8 cellular contexts compared by ENCODE assay signal in the genomic region with DNA sequence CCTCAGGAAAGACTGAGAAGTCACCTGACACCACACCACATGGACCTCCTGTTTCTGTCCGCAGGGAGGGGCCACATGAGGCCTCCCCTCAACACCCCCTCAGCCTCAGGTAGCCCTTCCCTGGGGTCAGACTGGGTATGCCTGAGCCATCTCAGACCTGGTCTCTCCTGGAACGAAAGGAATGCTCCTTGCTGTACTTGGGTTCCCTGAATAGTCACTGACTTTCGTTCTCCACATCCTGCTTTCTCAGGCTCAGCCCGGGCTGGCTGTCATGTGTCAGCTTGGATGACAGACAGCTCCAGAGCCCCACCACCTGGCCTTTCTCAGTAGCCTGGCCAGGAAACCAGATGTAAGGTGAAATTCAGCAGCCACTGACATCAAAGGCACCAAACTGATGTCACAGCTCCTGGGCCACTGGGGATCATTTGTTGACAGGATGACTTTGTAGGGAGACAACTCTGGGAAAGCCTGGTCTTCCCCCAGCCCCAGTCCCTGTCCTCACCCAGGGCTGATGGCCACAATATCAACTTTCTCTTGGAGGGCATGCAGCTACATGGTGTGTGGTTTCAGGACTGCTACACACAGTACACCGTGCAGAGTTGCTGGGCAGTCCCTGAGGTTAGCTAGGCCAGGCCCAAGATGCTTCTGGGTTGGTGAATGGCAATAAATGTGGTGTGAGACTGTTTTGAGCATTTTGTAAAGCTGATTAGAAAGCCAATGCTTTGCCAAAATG.
DNase-seq lines count a peak whose midpoint lies in the region; ATAC-seq, FAIRE-seq and TF ChIP-seq lines count a peak whose summit lies in the region.

No MANE protein-coding gene starts in this region.

- H3K36me3 ChIP-seq in right atrium auricular region (no peaks in the 10 kb centered on the region), K562 (ENCODE audit: control insufficient read depth, insufficient read depth, low read length) (no peaks in the 10 kb centered on the region), prostate gland (no peaks in the 10 kb centered on the region), smooth muscle cell (ENCODE audit: low read depth) (no peaks in the 10 kb centered on the region)

- H3K4me2 ChIP-seq in K562 (ENCODE audit: insufficient read depth, low read length): peak overlapping the region; percentile 44; the same call in 1 of the 2 replicates
- no peak overlapping the region for H3K4me2 ChIP-seq in smooth muscle cell

- no peaks in the 10 kb centered on the region for H3F3A ChIP-seq in smooth muscle cell (ENCODE audit: low read depth)

- no peak for TF ChIP-seq POLR2A in K562 (conservative IDR thresholded peaks at IDR 0.05)
- no peak for TF ChIP-seq POLR2A in prostate gland (IDR thresholded peaks at IDR 0.05)

- no peaks in the 10 kb centered on the region for H3K9me3 ChIP-seq in right atrium auricular region
- no peaks in the 10 kb centered on the region for H3K9me3 ChIP-seq in K562 (replicated peaks; ENCODE audit: control insufficient read depth, insufficient read depth, low read depth, low read length)
- no peaks in the 10 kb centered on the region for H3K9me3 ChIP-seq in prostate gland
- no peaks in the 10 kb centered on the region for H3K9me3 ChIP-seq in smooth muscle cell (replicated peaks; ENCODE audit: low read depth)

- in situ Hi-C loops in K562 (cut with MboI): no loop called here

- 15% methylated on average over 5 of the region's 5 CpGs for WGBS in K562 (ENCODE audit: insufficient coverage, low coverage, missing lambda C conversion rate)
- WGBS in prostate gland: 55% methylated on average over 5 of the region's 5 CpGs
- WGBS in smooth muscle cell (ENCODE audit: low lambda C conversion rate): 40% methylated on average over 5 of the region's 5 CpGs

- DNase-seq in Right ventricle myocardium inferior (ENCODE audit: missing footprints): no peak
- no peak for DNase-seq in right atrium auricular region (ENCODE audit: low spot score)
- DNase-seq in K562 (ENCODE audit: extremely low read depth in 1 of 4, low spot score in 3 of 4): peak; percentile 36 to 80 (median 60)
- DNase-seq in nucleus accumbens (lab: John Stamatoyannopoulos, UW): peak in 29 of 56 donors; percentile 4 to 46 (median 18)
- DNase-seq in prostate gland (ENCODE audit: low spot score): no peak
- DNase-seq in smooth muscle cell (lab: John Stamatoyannopoulos, UW; ENCODE audit: unreplicated experiment): no peak

- H3K4me1 ChIP-seq in right atrium auricular region (no peaks in the 10 kb centered on the region), K562 (replicated peaks in 1 of 2; ENCODE audit: control insufficient read depth in 2 of 2, insufficient read depth in 2 of 2, low read length in 2 of 2) (peaks cover 0 to 17% of the 10 kb centered on the region in 2 experiments; a peak in 3 of 5 replicates), prostate gland (replicated peaks) (no peaks in the 10 kb centered on the region), smooth muscle cell (ENCODE audit: low read depth) (no peaks in the 10 kb centered on the region)

- no peaks in the 10 kb centered on the region for H3K27me3 ChIP-seq in right atrium auricular region
- no peaks in the 10 kb centered on the region for H3K27me3 ChIP-seq in K562 (ENCODE audit: control insufficient read depth in 2 of 2, insufficient read depth in 2 of 2, low read length in 2 of 2)
- H3K27me3 ChIP-seq in prostate gland (replicated peaks; ENCODE audit: insufficient read depth): no peaks in the 10 kb centered on the region
- H3K27me3 ChIP-seq in smooth muscle cell (ENCODE audit: low read depth): peaks cover 6% of the 10 kb centered on the region

- TF ChIP-seq RAD21 in Ishikawa (IDR thresholded peaks at IDR 0.05; ENCODE audit: low read depth): peak; percentile 38; the same call in 1 of the 2 replicates
- peak; percentile 85 to 86 for TF ChIP-seq RAD21 in K562 (CRISPR knock-in tag; conservative IDR thresholded peaks at IDR 0.05 in 1 of 2, IDR thresholded peaks at IDR 0.05 in 1 of 2)

- FAIRE-seq in K562 (lab: Jason Lieb, UNC): peak; percentile 81

- H4K20me1 ChIP-seq in K562 (replicated peaks; ENCODE audit: control insufficient read depth, insufficient read depth, low read length): no peaks in the 10 kb centered on the region
- no peaks in the 10 kb centered on the region for H4K20me1 ChIP-seq in smooth muscle cell (ENCODE audit: low read depth)

- intact Hi-C loops in Right ventricle myocardium inferior (cut with DNase I) (no loop called here), K562 (cut with micrococcal nuclease) (loop anchor here (2.0 to 5.0 kb wide), 2 partner anchors 92 to 125 kb away; no protein-coding TSS in a partner anchor), prostate gland (cut with DNase I) (no loop called here)

- no peak for TF ChIP-seq EP300 in Ishikawa (IDR thresholded peaks at IDR 0.05; ENCODE audit: borderline replicate concordance)
- no peak for TF ChIP-seq EP300 in K562 (IDR thresholded peaks at IDR 0.05; ENCODE audit: low read length)

- H3K27ac ChIP-seq in right atrium auricular region (no peak overlapping the region), K562 (ENCODE audit: extremely low read depth, low read depth, low read length) (no peak overlapping the region; the same call in 2 of the 3 replicates), prostate gland (no peak overlapping the region), smooth muscle cell (ENCODE audit: low read depth) (no peak overlapping the region)

- no peaks in the 10 kb centered on the region for H3K9me1 ChIP-seq in K562 (ENCODE audit: control insufficient read depth, insufficient read depth, low read length)

- BruUV-seq in K562 (replicated peaks; lab: Mats Ljungman, UMichigan): no TSS peak

- POLR2A ChIA-PET in K562 (lab: Yijun Ruan, JAX): interaction anchor here (0.8 kb wide), 1 partner anchor 101 kb away, joined by 4 read pairs; no protein-coding TSS in a partner anchor

- H3K9ac ChIP-seq in K562 (ENCODE audit: insufficient read depth in 1 of 2, low read depth in 2 of 2, low read length in 2 of 2) (peak overlapping the region; percentile 11 to 54; a peak in 2 of 4 replicates), smooth muscle cell (ENCODE audit: low read depth) (no peak overlapping the region)

- no peak overlapping the region for H3K4me3 ChIP-seq in right atrium auricular region
- no peak overlapping the region for H3K4me3 ChIP-seq in K562
- H3K4me3 ChIP-seq in prostate gland: no peak overlapping the region
- H3K4me3 ChIP-seq in smooth muscle cell: no peak overlapping the region

- no peaks in the 10 kb centered on the region for H3K79me2 ChIP-seq in K562 (ENCODE audit: control insufficient read depth, insufficient read depth, low read length)
- H3K79me2 ChIP-seq in smooth muscle cell (ENCODE audit: low read depth): no peaks in the 10 kb centered on the region

- ATAC-seq in Right ventricle myocardium inferior: peak; percentile 23
- ATAC-seq in K562: peak; percentile 96
- ATAC-seq in GM18520 (IDR thresholded peaks at IDR 0.05; ENCODE audit: unreplicated experiment): no peak

- H2AFZ ChIP-seq in K562 (ENCODE audit: low read depth, low read length): peak overlapping the region; percentile 91
- H2AFZ ChIP-seq in smooth muscle cell (ENCODE audit: low read depth): no peak overlapping the region

- CTCF ChIA-PET in K562 (lab: Yijun Ruan, JAX; ENCODE audit: low intra/inter-chr PET ratio): interaction anchor here (1.6 kb wide), 1 partner anchor 263 kb away, joined by 6 read pairs; no protein-coding TSS in a partner anchor

- TF ChIP-seq CTCF in right atrium auricular region (IDR thresholded peaks at IDR 0.05) (peak in 1 of 2 donors; percentile 24), K562 (IDR thresholded peaks at IDR 0.05 in 2 of 3, conservative IDR thresholded peaks at IDR 0.05 in 1 of 3; ENCODE audit: insufficient read depth in 2 of 3, low read depth in 1 of 3, low read length in 3 of 3) (peak; percentile 71 to 75 (median 71)), prostate gland (IDR thresholded peaks at IDR 0.05) (peak in 1 of 4 experiments; percentile 12), smooth muscle cell (IDR thresholded peaks at IDR 0.05; ENCODE audit: borderline replicate concordance, insufficient read depth, poor library complexity, severe bottlenecking) (no peak)

TF ChIP-seq in Ishikawa, 13 proteins besides CTCF, POLR2A, EP300 and RAD21 (continues in another document):
- no peak for TF ChIP-seq CREB1 (IDR thresholded peaks at IDR 0.05; ENCODE audit: low read depth)
- no peak for TF ChIP-seq FOXM1 (IDR thresholded peaks at IDR 0.05; ENCODE audit: borderline replicate concordance, low read depth)
- TF ChIP-seq TAF1 (IDR thresholded peaks at IDR 0.05; ENCODE audit: low read depth): no peak
- TF ChIP-seq YY1 (IDR thresholded peaks at IDR 0.05; ENCODE audit: low read depth): no peak
- no peak for TF ChIP-seq TEAD4 (IDR thresholded peaks at IDR 0.05)

TF ChIP-seq in K562, 482 proteins besides CTCF, POLR2A, EP300 and RAD21 (continues in another document):
- TF ChIP-seq KDM5B (IDR thresholded peaks at IDR 0.05; ENCODE audit: insufficient replicate concordance, low read depth, low read length) (no peak), STAG1 (CRISPR knock-in tag; IDR thresholded peaks at IDR 0.05; ENCODE audit: borderline replicate concordance) (no peak), CREBBP (IDR thresholded peaks at IDR 0.05; ENCODE audit: low read depth, low read length) (no peak), XRCC5 (IDR thresholded peaks at IDR 0.05; ENCODE audit: low read depth, low read length) (no peak), POU5F1 (IDR thresholded peaks at IDR 0.05; ENCODE audit: borderline replicate concordance, low read depth, low read length, partially characterized antibody) (no peak), BCL6 (CRISPR knock-in tag; IDR thresholded peaks at IDR 0.05) (no peak), ZNF589 (CRISPR knock-in tag; IDR thresholded peaks at IDR 0.05; ENCODE audit: low read depth) (no peak), PTTG1 (tag; IDR thresholded peaks at IDR 0.05; ENCODE audit: low read depth) (no peak), YBX1 (IDR thresholded peaks at IDR 0.05) (no peak)
- TF ChIP-seq, protein P1, sequence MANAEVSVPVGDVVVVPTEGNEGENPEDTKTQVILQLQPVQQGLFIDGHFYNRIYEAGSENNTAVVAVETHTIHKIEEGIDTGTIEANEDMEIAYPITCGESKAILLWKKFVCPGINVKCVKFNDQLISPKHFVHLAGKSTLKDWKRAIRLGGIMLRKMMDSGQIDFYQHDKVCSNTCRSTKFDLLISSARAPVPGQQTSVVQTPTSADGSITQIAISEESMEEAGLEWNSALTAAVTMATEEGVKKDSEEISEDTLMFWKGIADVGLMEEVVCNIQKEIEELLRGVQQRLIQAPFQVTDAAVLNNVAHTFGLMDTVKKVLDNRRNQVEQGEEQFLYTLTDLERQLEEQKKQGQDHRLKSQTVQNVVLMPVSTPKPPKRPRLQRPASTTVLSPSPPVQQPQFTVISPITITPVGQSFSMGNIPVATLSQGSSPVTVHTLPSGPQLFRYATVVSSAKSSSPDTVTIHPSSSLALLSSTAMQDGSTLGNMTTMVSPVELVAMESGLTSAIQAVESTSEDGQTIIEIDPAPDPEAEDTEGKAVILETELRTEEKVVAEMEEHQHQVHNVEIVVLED (CRISPR knock-in tag; IDR thresholded peaks at IDR 0.05): no peak

Comparison
In these comparisons a context has a peak if more than half of its experiments do, and no peak if none do; other contexts are left out.
1. DNase-seq: peak in K562 (4 of 4) and nucleus accumbens (29 of 56); none in Right ventricle myocardium inferior (single experiment), right atrium auricular region (single experiment), prostate gland (single experiment) and smooth muscle cell (single experiment).